In the genomic region with DNA sequence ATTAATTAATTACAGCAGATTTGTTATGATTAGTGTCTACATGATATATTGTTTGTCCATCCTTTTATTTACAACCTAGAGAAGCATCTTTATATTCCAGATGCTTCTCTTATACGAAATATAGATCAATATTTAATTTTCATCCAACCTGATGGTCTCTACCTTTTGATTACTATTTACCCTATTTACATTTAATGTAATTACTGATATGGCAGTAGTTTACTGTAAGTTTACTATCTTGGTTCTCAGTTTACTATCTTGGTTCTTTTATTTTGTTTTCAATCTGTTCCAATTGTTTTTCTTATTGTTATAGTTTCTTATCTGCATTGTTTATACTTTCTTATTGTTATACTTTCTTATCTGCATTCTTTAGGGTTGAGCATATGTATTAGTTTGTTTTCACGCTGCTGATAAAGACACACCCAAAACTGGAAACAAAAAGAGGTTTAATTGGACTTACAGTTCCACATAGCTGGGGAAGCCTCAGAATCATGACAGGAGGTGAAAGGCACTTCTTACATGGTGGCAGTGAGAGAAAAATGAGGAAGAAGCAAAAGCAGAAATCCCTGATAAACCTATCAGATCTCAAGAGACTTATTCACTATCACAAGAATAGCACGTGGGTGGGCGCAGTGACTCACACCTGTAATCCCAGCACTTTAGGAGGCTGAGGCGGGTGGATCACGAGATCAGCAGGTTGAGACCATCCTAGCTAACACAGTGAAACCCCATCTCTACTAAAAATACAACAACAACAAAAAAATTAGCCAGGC, we compare ENCODE assay signal across 12 cellular contexts. TPM values are rescaled to one million over a fixed set of nuclear protein-coding genes. Genes with fewer than 3 reads are reported as not detected.
DNase-seq lines count a peak whose midpoint lies in the region; TF ChIP-seq lines count a peak whose summit lies in the region.
"Had no signal": no experiment of that assay in that cellular context is flagged by ENCODE, and none has a peak within 500 bp of the region (broad histone marks: within the 10 kb centered on the region; RNA-seq: fewer than 3 reads in every experiment).

No MANE protein-coding gene starts in this region.

- peaks cover 25% of the 10 kb centered on the region for H3K36me3 ChIP-seq in MG63
- H3K36me3 ChIP-seq: neural progenitor cell had no signal

- peaks cover 12% of the 10 kb centered on the region for H3K9me3 ChIP-seq in MG63

- H3K4me3 ChIP-seq in choroid plexus epithelial cell (ENCODE audit: low read depth, low read length): no peak overlapping the region
- H3K4me3 ChIP-seq in MG63: no peak overlapping the region
- H3K4me3 ChIP-seq: neural progenitor cell had no signal

- no peak for TF ChIP-seq CTCF in choroid plexus epithelial cell (conservative IDR thresholded peaks at IDR 0.05; ENCODE audit: low read depth, low read length)

- no peaks in the 10 kb centered on the region for H3K27me3 ChIP-seq in MG63
- H3K27me3 ChIP-seq: neural progenitor cell had no signal

- DNase-seq in activated T-cell treated with anti-CD3 and anti-CD28 coated beads, Interleukin-2, amount 50 U/mL, for 48 hours: peak; percentile 28 to 30
- no peak for DNase-seq in activated T-cell treated with anti-CD3 and anti-CD28 coated beads for 4 hours
- DNase-seq in MV-4-11 (lab: John Stamatoyannopoulos, UW): peak; percentile 73
- peak; percentile 4 for DNase-seq in choroid plexus epithelial cell (ENCODE audit: low read depth)
- peak; percentile 2 for DNase-seq in stimulated activated CD8-positive, alpha-beta memory T cell treated with anti-CD3 and anti-CD28 coated beads, Interleukin-7, amount 100 ng/mL, for 24 hours (ENCODE audit: low read depth)
- no peak for DNase-seq in NCI-H1105 (lab: John Stamatoyannopoulos, UW)
- no peak for DNase-seq in NCI-H526 treated with DMSO at 0.1 percent for 48 hours (lab: John Stamatoyannopoulos, UW)
- DNase-seq in MG63: no peak
- DNase-seq: activated CD8-positive, alpha-beta memory T cell treated with anti-CD3 and anti-CD28 coated beads, Interleukin-2, amount 10 ng/mL, durations not matched to agents 7 days and 5 days; DMS79 treated with DMSO at 0.1 percent for 48 hours; NCI-H2081 had no signal

RNA-seq across cellular contexts. Expression of a gene that starts 28.9 kb away (rescaled TPM):
- total RNA-seq in MG63 (2014; rRNA removed; shearing (Covaris generic); ENCODE audit: low replicate concordance): 58.6 and 111 TPM in 2 replicates

RNA-seq across cellular contexts. Expression of a gene that starts 38.9 kb away (rescaled TPM):
- total RNA-seq in MG63 (2014; rRNA removed; shearing (Covaris generic); ENCODE audit: low replicate concordance): 80.5 and 107 TPM in 2 replicates

Comparison
In these comparisons a context has a peak if more than half of its experiments do, and no peak if none do; other contexts are left out.
1. DNase-seq: peak in activated T-cell treated with anti-CD3 and anti-CD28 coated beads, Interleukin-2, amount 50 U/mL, for 48 hours (2 of 2), MV-4-11 (single experiment), choroid plexus epithelial cell (single experiment) and stimulated activated CD8-positive, alpha-beta memory T cell treated with anti-CD3 and anti-CD28 coated beads, Interleukin-7, amount 100 ng/mL, for 24 hours (single experiment); none in activated T-cell treated with anti-CD3 and anti-CD28 coated beads for 4 hours (single experiment), NCI-H1105 (single experiment), NCI-H526 treated with DMSO at 0.1 percent for 48 hours (single experiment) and MG63 (single experiment).